Comparison of ENCODE assay signal across 17 cellular contexts in genomic region chr2:119846021-119846420, GRCh38.
A peak's percentile ranks its signal among the peaks of the same experiment; 100 is the strongest.
DNase-seq lines count a peak whose midpoint lies in the region; ATAC-seq and TF ChIP-seq lines count a peak whose summit lies in the region.
"Had no signal": no experiment of that assay in that cellular context is flagged by ENCODE, and none has a peak within 500 bp of the region (broad histone marks: within the 10 kb centered on the region; RNA-seq: fewer than 3 reads in every experiment).

No MANE protein-coding gene starts in this region.

- intact Hi-C loops in CD14-positive monocyte (cut with micrococcal nuclease): no loop called here
- intact Hi-C loops in testis (cut with DNase I; ENCODE audit: low total_unique reads): no loop called here

- H3K27me3 ChIP-seq in CD4-positive, CD25-positive, alpha-beta regulatory T cell (ENCODE audit: control insufficient read depth, insufficient read depth, low read length): no peaks in the 10 kb centered on the region
- no peaks in the 10 kb centered on the region for H3K27me3 ChIP-seq in testis
- H3K27me3 ChIP-seq: BE2C had no signal

- no peak overlapping the region for H3K27ac Mint-ChIP-seq in CD4-positive, CD25-positive, alpha-beta regulatory T cell
- H3K27ac Mint-ChIP-seq in CD14-positive monocyte: no peak overlapping the region
- H3K27ac Mint-ChIP-seq: IgD-negative memory B cell had no signal

- WGBS in testis, 2 donors: 82 to 83% methylated on average over 3 of the region's 3 CpGs

- H3K9me3 Mint-ChIP-seq in CD4-positive, CD25-positive, alpha-beta regulatory T cell: peaks cover 0 to 19% (median 6%) of the 10 kb centered on the region in 7 donors
- peaks cover 19 to 36% (median 23%) of the 10 kb centered on the region in 7 donors for H3K9me3 Mint-ChIP-seq in CD14-positive monocyte

- peak overlapping the region; percentile 14 for H3K27ac ChIP-seq in CD4-positive, CD25-positive, alpha-beta regulatory T cell (ENCODE audit: insufficient read depth, low read length, poor library complexity, severe bottlenecking)
- H3K27ac ChIP-seq in testis: no peak overlapping the region

- peaks cover under 1% of the 10 kb centered on the region for H3K36me3 ChIP-seq in CD4-positive, CD25-positive, alpha-beta regulatory T cell (ENCODE audit: control insufficient read depth, insufficient read depth, low read length)
- no peaks in the 10 kb centered on the region for H3K36me3 ChIP-seq in testis (ENCODE audit: low read depth, missing control alignments)
- H3K36me3 ChIP-seq: BE2C, HAP-1 had no signal

- no peak for TF ChIP-seq POLR2A in testis (IDR thresholded peaks at IDR 0.05)

- no peak overlapping the region for H3K4me3 ChIP-seq in CD4-positive, CD25-positive, alpha-beta regulatory T cell (ENCODE audit: low read depth, low read length)
- H3K4me3 ChIP-seq in testis: no peak overlapping the region
- H3K4me3 ChIP-seq: HAP-1 had no signal

- H3K36me3 Mint-ChIP-seq in CD4-positive, CD25-positive, alpha-beta regulatory T cell: peaks cover 21% of the 10 kb centered on the region
- peaks cover 3% of the 10 kb centered on the region in 2 donors for H3K36me3 Mint-ChIP-seq in CD14-positive monocyte

- peaks cover 2 to 4% of the 10 kb centered on the region in 2 experiments for H3K9me3 ChIP-seq in CD4-positive, CD25-positive, alpha-beta regulatory T cell (ENCODE audit: control insufficient read depth in 2 of 2, low read length in 2 of 2)
- no peaks in the 10 kb centered on the region for H3K9me3 ChIP-seq in testis
- H3K9me3 ChIP-seq: BE2C, HAP-1 had no signal

- peak; percentile 29 for DNase-seq in DMS153 (lab: John Stamatoyannopoulos, UW)
- DNase-seq in DMS153 treated with DMSO at 0.1 percent for 48 hours (lab: John Stamatoyannopoulos, UW; ENCODE audit: unreplicated experiment): no peak
- no peak for DNase-seq in CD4-positive, CD25-positive, alpha-beta regulatory T cell
- DNase-seq in HT-29 (ENCODE audit: low spot score): peak; percentile 43
- peak; percentile 61 for DNase-seq in dermis blood vessel endothelial cell
- no peak for DNase-seq in CD14-positive monocyte (ENCODE audit: low spot score)
- DNase-seq in testis: no peak
- no peak for DNase-seq in DMS79 (lab: John Stamatoyannopoulos, UW)
- DNase-seq: 8988T, BE2C, DMS79 treated with DMSO at 0.1 percent for 48 hours, NCI-H146, NCI-H524, RPMI8226, SIG-M5 had no signal

- H3K4me3 Mint-ChIP-seq in CD4-positive, CD25-positive, alpha-beta regulatory T cell: peak overlapping the region in 1 of 4 donors; percentile 39
- no peak overlapping the region for H3K4me3 Mint-ChIP-seq in CD14-positive monocyte
- H3K4me3 Mint-ChIP-seq: IgD-negative memory B cell had no signal

- H3K27me3 Mint-ChIP-seq in CD4-positive, CD25-positive, alpha-beta regulatory T cell: no peaks in the 10 kb centered on the region
- H3K27me3 Mint-ChIP-seq in CD14-positive monocyte (ENCODE audit: low read depth in 3 of 3): no peaks in the 10 kb centered on the region
- H3K27me3 Mint-ChIP-seq: IgD-negative memory B cell had no signal

- H3K4me1 ChIP-seq in CD4-positive, CD25-positive, alpha-beta regulatory T cell (ENCODE audit: control insufficient read depth, insufficient read depth, low read length, poor library complexity, severe bottlenecking): peaks cover 10% of the 10 kb centered on the region
- no peaks in the 10 kb centered on the region for H3K4me1 ChIP-seq in testis
- H3K4me1 ChIP-seq: BE2C, HAP-1 had no signal

- TF ChIP-seq CTCF in CD14-positive monocyte (IDR thresholded peaks at IDR 0.05) (no peak), testis (IDR thresholded peaks at IDR 0.05) (no peak)

- peaks cover 32 to 60% (median 47%) of the 10 kb centered on the region in 4 donors for H3K4me1 Mint-ChIP-seq in CD4-positive, CD25-positive, alpha-beta regulatory T cell
- no peaks in the 10 kb centered on the region for H3K4me1 Mint-ChIP-seq in CD14-positive monocyte

- ATAC-seq in CD4-positive, CD25-positive, alpha-beta regulatory T cell (ENCODE audit: low read depth in 2 of 2): no peak

Comparison
In these comparisons a context has a peak if more than half of its experiments do, and no peak if none do; other contexts are left out.
1. DNase-seq: peak in DMS153 (single experiment), HT-29 (single experiment) and dermis blood vessel endothelial cell (single experiment); none in DMS153 treated with DMSO at 0.1 percent for 48 hours (single experiment), CD4-positive, CD25-positive, alpha-beta regulatory T cell (0 of 3), CD14-positive monocyte (single experiment), testis (single experiment) and DMS79 (single experiment).